1 cellular context compared by ENCODE assay signal in genomic region chr15:74027688-74028087, GRCh38.
TF ChIP-seq lines count a peak whose summit lies in the region.

No MANE protein-coding gene starts in this region.

TF ChIP-seq in GM23338, 12 proteins besides CTCF, POLR2A, EP300 and RAD21 (continued from another document):
- TF ChIP-seq ZNF462 (CRISPR knock-in tag; IDR thresholded peaks at IDR 0.05): no peak
- no peak for TF ChIP-seq ZNF331 (CRISPR knock-in tag; IDR thresholded peaks at IDR 0.05; ENCODE audit: low read depth)
- TF ChIP-seq REST (IDR thresholded peaks at IDR 0.05; ENCODE audit: unreplicated experiment): no peak
- TF ChIP-seq JUNB (IDR thresholded peaks at IDR 0.05; ENCODE audit: unreplicated experiment): no peak
- TF ChIP-seq POLR2AphosphoS5 (IDR thresholded peaks at IDR 0.05; ENCODE audit: low read depth): no peak
- no peak for TF ChIP-seq ETS1 (IDR thresholded peaks at IDR 0.05)
